Comparison of ENCODE assay signal across 28 cellular contexts in genomic region chr2:215940645-215941184, GRCh38.
"Had no signal": no experiment of that assay in that cellular context is flagged by ENCODE, and none has a peak within 500 bp of the region (broad histone marks: within the 10 kb centered on the region; RNA-seq: fewer than 3 reads in every experiment).

No MANE protein-coding gene starts in this region.

- DNase-seq: colonic mucosa; effector CD8-positive, alpha-beta T cell; endodermal cell; foreskin melanocyte; glutamatergic neuron; heart right ventricle; hippocampal formation; left cardiac atrium; right lobe of liver; small intestine; stimulated activated CD4-positive, alpha-beta T cell treated with anti-CD3 and anti-CD28 coated beads, Interleukin-15, amount 100 ng/mL, for 24 hours; stimulated activated CD4-positive, alpha-beta T cell treated with anti-CD3 and anti-CD28 coated beads, Interleukin-4, amount 100 ng/mL, for 1 hour; stimulated activated CD8-positive, alpha-beta memory T cell treated with anti-CD3 and anti-CD28 coated beads, Interleukin-4, amount 100 ng/mL, for 48 hours; stimulated activated naive CD4-positive, alpha-beta T cell; stimulated activated naive CD8-positive, alpha-beta T cell treated with anti-CD3 and anti-CD28 coated beads, Interleukin-15, amount 100 ng/mL, for 72 hours; thyroid gland; trophoblast cell had no signal

- FAIRE-seq: islet of Langerhans, small intestine had no signal

- ATAC-seq: esophagus mucosa; heart right ventricle; natural killer cell treated with Interleukin-12 subunit alpha and Interleukin-12 subunit beta and Interleukin-15 and Interleukin-18, amount 100 ng/mL, for 72 hours; stimulated activated naive CD8-positive, alpha-beta T cell treated with anti-CD3 and anti-CD28 coated beads, Interleukin-15, amount 100 ng/mL, for 72 hours had no signal

- H3K9me3 Mint-ChIP-seq: dendritic cell treated with granulocyte-macrophage colony-stimulating factor and Interleukin-4, amounts not matched to agents 40 ng/mL and 50 ng/mL, for 4 days; endodermal cell; memory B cell; natural killer cell treated with Interleukin-12 subunit alpha and Interleukin-12 subunit beta and Interleukin-15 and Interleukin-18, amount 100 ng/mL, for 72 hours; stimulated activated naive CD8-positive, alpha-beta T cell treated with anti-CD3 and anti-CD28 coated beads, Interleukin-15, amount 100 ng/mL, for 72 hours had no signal

- H3K27me3 ChIP-seq: colonic mucosa, heart right ventricle, neutrophil, right lobe of liver, thyroid gland had no signal

- H3K4me1 Mint-ChIP-seq: memory B cell; stimulated activated naive CD8-positive, alpha-beta T cell treated with anti-CD3 and anti-CD28 coated beads, Interleukin-15, amount 100 ng/mL, for 72 hours had no signal

- H3K27ac ChIP-seq: colonic mucosa, epithelial cell of prostate, heart right ventricle, neutrophil, parathyroid adenoma, right lobe of liver, thyroid gland had no signal

- H3K9ac ChIP-seq: parathyroid adenoma had no signal

- H3K4me3 Mint-ChIP-seq: dendritic cell treated with granulocyte-macrophage colony-stimulating factor and Interleukin-4, amounts not matched to agents 40 ng/mL and 50 ng/mL, for 4 days; endodermal cell; memory B cell; natural killer cell treated with Interleukin-12 subunit alpha and Interleukin-12 subunit beta and Interleukin-15 and Interleukin-18, amount 100 ng/mL, for 72 hours; neural crest cell; stimulated activated naive CD8-positive, alpha-beta T cell treated with anti-CD3 and anti-CD28 coated beads, Interleukin-15, amount 100 ng/mL, for 72 hours had no signal

- H3K36me3 ChIP-seq: colonic mucosa had no signal

- H3K9me3 ChIP-seq: colonic mucosa, heart right ventricle, neutrophil, right lobe of liver, thyroid gland had no signal

- H3K27ac Mint-ChIP-seq: dendritic cell treated with granulocyte-macrophage colony-stimulating factor and Interleukin-4, amounts not matched to agents 40 ng/mL and 50 ng/mL, for 4 days; endodermal cell; memory B cell; natural killer cell treated with Interleukin-12 subunit alpha and Interleukin-12 subunit beta and Interleukin-15 and Interleukin-18, amount 100 ng/mL, for 72 hours; progenitor cell of endocrine pancreas; stimulated activated naive CD8-positive, alpha-beta T cell treated with anti-CD3 and anti-CD28 coated beads, Interleukin-15, amount 100 ng/mL, for 72 hours had no signal

- H3K4me1 ChIP-seq: colonic mucosa, heart right ventricle, right lobe of liver, thyroid gland had no signal

- H3K4me3 ChIP-seq: colonic mucosa, heart right ventricle, lung, right lobe of liver, thyroid gland had no signal

- H3K27me3 Mint-ChIP-seq: dendritic cell treated with granulocyte-macrophage colony-stimulating factor and Interleukin-4, amounts not matched to agents 40 ng/mL and 50 ng/mL, for 4 days; memory B cell; natural killer cell treated with Interleukin-12 subunit alpha and Interleukin-12 subunit beta and Interleukin-15 and Interleukin-18, amount 100 ng/mL, for 72 hours; progenitor cell of endocrine pancreas; stimulated activated naive CD8-positive, alpha-beta T cell treated with anti-CD3 and anti-CD28 coated beads, Interleukin-15, amount 100 ng/mL, for 72 hours had no signal

- H2AFZ ChIP-seq: parathyroid adenoma had no signal

- H3K79me2 ChIP-seq: parathyroid adenoma had no signal
